18 cellular contexts compared by ENCODE assay signal in the genomic region with DNA sequence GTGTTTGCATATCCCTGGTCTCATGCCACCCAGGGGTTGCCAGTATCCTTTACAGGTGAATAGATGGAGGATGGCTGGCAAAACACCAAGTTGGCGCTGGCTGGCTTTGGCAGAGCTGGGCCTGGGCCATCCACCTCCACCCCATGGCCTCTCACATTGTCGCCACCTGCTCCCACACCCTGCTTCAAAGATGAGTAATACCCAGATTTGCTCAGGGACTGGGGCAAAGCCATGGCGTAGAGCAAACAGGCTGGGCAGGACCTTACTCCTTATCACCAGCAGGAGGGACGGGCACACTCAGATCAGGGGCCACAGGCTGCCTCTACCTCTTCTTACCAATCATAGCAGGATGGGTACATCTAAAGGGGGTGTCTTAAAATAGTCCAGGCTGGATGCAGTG. TPM values are rescaled to one million over a fixed set of nuclear protein-coding genes. Genes with fewer than 3 reads are reported as not detected.
DNase-seq lines count a peak whose midpoint lies in the region; ATAC-seq and TF ChIP-seq lines count a peak whose summit lies in the region.
"Had no signal": no experiment of that assay in that cellular context is flagged by ENCODE, and none has a peak within 500 bp of the region (broad histone marks: within the 10 kb centered on the region; RNA-seq: fewer than 3 reads in every experiment).

No MANE protein-coding gene starts in this region.

- H3K4me1 Mint-ChIP-seq in activated T-helper 2 cell treated with anti-CD3 and anti-CD28 coated beads, Interferon-gamma antibody, Interleukin-2, Interleukin-4, amounts not matched to agents 10 μg/mL and 5 μg/mL and 100 μg/mL, durations not matched to agents 14 hours and 24 hours and 36 hours (ENCODE audit: low read depth): peaks cover 4% of the 10 kb centered on the region
- peaks cover 11% of the 10 kb centered on the region for H3K4me1 Mint-ChIP-seq in activated T-cell treated with anti-CD3 and anti-CD28 coated beads, Interleukin-2, amount 50 U/mL, for 4 hours (ENCODE audit: low read depth)

- TF ChIP-seq CTCF in brain microvascular endothelial cell (IDR thresholded peaks at IDR 0.05; ENCODE audit: low read depth, low read length, missing control alignments): peak; percentile 3

- no peaks in the 10 kb centered on the region for H3K9me3 Mint-ChIP-seq in activated T-helper 2 cell treated with anti-CD3 and anti-CD28 coated beads, Interferon-gamma antibody, Interleukin-2, Interleukin-4, amounts not matched to agents 10 μg/mL and 5 μg/mL and 100 μg/mL, durations not matched to agents 14 hours and 24 hours and 36 hours
- H3K9me3 Mint-ChIP-seq in activated T-cell treated with anti-CD3 and anti-CD28 coated beads, Interleukin-2, amount 50 U/mL, for 4 hours: no peaks in the 10 kb centered on the region
- H3K9me3 Mint-ChIP-seq: stimulated activated naive CD8-positive, alpha-beta T cell treated with anti-CD3 and anti-CD28 coated beads, Interleukin-15, Interleukin-2, amounts not matched to agents 100 ng/mL and 50 ng/mL, for 24 hours had no signal

- no peak overlapping the region for H3K27ac ChIP-seq in brain microvascular endothelial cell
- H3K27ac ChIP-seq: BLaER1 treated with 17β-estradiol and CSF1 and Interleukin-3, amounts not matched to agents 10 nM and 100 nM; gastroesophageal sphincter had no signal

- intact Hi-C loops in activated T-helper 2 cell treated with anti-CD3 and anti-CD28 coated beads, Interferon-gamma antibody, Interleukin-2, Interleukin-4, amounts not matched to agents 10 μg/mL and 5 μg/mL and 100 μg/mL, durations not matched to agents 14 hours and 24 hours and 36 hours (cut with micrococcal nuclease): no loop called here

- no peak overlapping the region for H3K4me3 Mint-ChIP-seq in activated T-helper 2 cell treated with anti-CD3 and anti-CD28 coated beads, Interferon-gamma antibody, Interleukin-2, Interleukin-4, amounts not matched to agents 10 μg/mL and 5 μg/mL and 100 μg/mL, durations not matched to agents 14 hours and 24 hours and 36 hours (ENCODE audit: low read depth)
- no peak overlapping the region for H3K4me3 Mint-ChIP-seq in activated T-cell treated with anti-CD3 and anti-CD28 coated beads, Interleukin-2, amount 50 U/mL, for 4 hours
- H3K4me3 Mint-ChIP-seq: stimulated activated naive CD8-positive, alpha-beta T cell treated with anti-CD3 and anti-CD28 coated beads, Interleukin-15, Interleukin-2, amounts not matched to agents 100 ng/mL and 50 ng/mL, for 24 hours had no signal

- no peaks in the 10 kb centered on the region for H3K27me3 Mint-ChIP-seq in activated T-helper 2 cell treated with anti-CD3 and anti-CD28 coated beads, Interferon-gamma antibody, Interleukin-2, Interleukin-4, amounts not matched to agents 10 μg/mL and 5 μg/mL and 100 μg/mL, durations not matched to agents 14 hours and 24 hours and 36 hours (ENCODE audit: low read depth)
- H3K27me3 Mint-ChIP-seq in activated T-cell treated with anti-CD3 and anti-CD28 coated beads, Interleukin-2, amount 50 U/mL, for 4 hours (ENCODE audit: low read depth): no peaks in the 10 kb centered on the region
- H3K27me3 Mint-ChIP-seq: stimulated activated naive CD8-positive, alpha-beta T cell treated with anti-CD3 and anti-CD28 coated beads, Interleukin-15, Interleukin-2, amounts not matched to agents 100 ng/mL and 50 ng/mL, for 24 hours had no signal

- H3K36me3 Mint-ChIP-seq in activated T-helper 2 cell treated with anti-CD3 and anti-CD28 coated beads, Interferon-gamma antibody, Interleukin-2, Interleukin-4, amounts not matched to agents 10 μg/mL and 5 μg/mL and 100 μg/mL, durations not matched to agents 14 hours and 24 hours and 36 hours (ENCODE audit: low read depth): peaks cover 47% of the 10 kb centered on the region
- peaks cover 32% of the 10 kb centered on the region for H3K36me3 Mint-ChIP-seq in activated T-cell treated with anti-CD3 and anti-CD28 coated beads, Interleukin-2, amount 50 U/mL, for 4 hours (ENCODE audit: insufficient read depth)

- in situ Hi-C loops in brain microvascular endothelial cell (cut with HindIII; ENCODE audit: low pct_ligation_motif_present, low sequenced_read_pairs): no loop called here

- ATAC-seq in activated T-cell treated with anti-CD3 and anti-CD28 coated beads, Interleukin-2, amount 50 U/mL, for 4 hours: no peak
- ATAC-seq in HG03095 (IDR thresholded peaks at IDR 0.05; ENCODE audit: unreplicated experiment): no peak
- no peak for ATAC-seq in GM19328 (IDR thresholded peaks at IDR 0.05; ENCODE audit: unreplicated experiment)
- ATAC-seq: gastroesophageal sphincter, sciatic nerve had no signal

- H3K27me3 ChIP-seq in brain microvascular endothelial cell (replicated peaks): no peaks in the 10 kb centered on the region
- H3K27me3 ChIP-seq: BLaER1 treated with 17β-estradiol and CSF1 and Interleukin-3, amounts not matched to agents 10 nM and 100 nM; gastroesophageal sphincter had no signal

- H3K36me3 ChIP-seq in brain microvascular endothelial cell (replicated peaks): peaks cover 24% of the 10 kb centered on the region

- no peak overlapping the region for H3K4me3 ChIP-seq in brain microvascular endothelial cell (ENCODE audit: low read depth, low read length)
- H3K4me3 ChIP-seq: BLaER1 treated with 17β-estradiol and CSF1 and Interleukin-3, amounts not matched to agents 10 nM and 100 nM; gastroesophageal sphincter had no signal

- DNase-seq in Daoy (ENCODE audit: low read depth) (peak; percentile 14), NCI-H1092 (lab: John Stamatoyannopoulos, UW) (peak; percentile 1), brain microvascular endothelial cell (no peak), myocyte (ENCODE audit: low read depth) (peak; percentile 15)
- no peak for DNase-seq in activated T-helper 2 cell treated with anti-CD3 and anti-CD28 coated beads, Interferon-gamma antibody, Interleukin-2, Interleukin-4, amounts not matched to agents 10 μg/mL and 5 μg/mL and 100 μg/mL, durations not matched to agents 14 hours and 24 hours and 36 hours (ENCODE audit: low spot score)
- no peak for DNase-seq in activated T-cell treated with anti-CD3 and anti-CD28 coated beads, Interleukin-2, amount 50 U/mL, for 4 hours
- DNase-seq: activated CD4-positive, CD25-positive, alpha-beta regulatory T cell treated with anti-CD3 and anti-CD28 coated beads, Interleukin-2, amount 50 U/mL, for 72 hours; effector memory CD4-positive, alpha-beta T cell; GDM1; islet precursor cell; T-helper 1 cell had no signal

- no peak overlapping the region for H3K27ac Mint-ChIP-seq in activated T-helper 2 cell treated with anti-CD3 and anti-CD28 coated beads, Interferon-gamma antibody, Interleukin-2, Interleukin-4, amounts not matched to agents 10 μg/mL and 5 μg/mL and 100 μg/mL, durations not matched to agents 14 hours and 24 hours and 36 hours
- H3K27ac Mint-ChIP-seq: stimulated activated naive CD8-positive, alpha-beta T cell treated with anti-CD3 and anti-CD28 coated beads, Interleukin-15, Interleukin-2, amounts not matched to agents 100 ng/mL and 50 ng/mL, for 24 hours had no signal

RNA-seq across cellular contexts. Expression of a gene that starts 24.3 kb away (rescaled TPM):
- total RNA-seq in Daoy (2014; rRNA removed; shearing (Covaris generic)): not detected in 2 replicates
- not detected in 2 replicates for total RNA-seq in myocyte
- not detected for polyA plus RNA-seq in myocyte (2012)
- total RNA-seq in activated T-helper 2 cell treated with anti-CD3 and anti-CD28 coated beads, Interferon-gamma antibody, Interleukin-2, Interleukin-4, amounts not matched to agents 10 μg/mL and 5 μg/mL and 100 μg/mL, durations not matched to agents 14 hours and 24 hours and 36 hours: not detected in 2 replicates
- not detected for total RNA-seq in activated T-cell treated with anti-CD3 and anti-CD28 coated beads, Interleukin-2, amount 50 U/mL, for 4 hours
- total RNA-seq: astrocyte, gastroesophageal sphincter, sciatic nerve had no signal

RNA-seq across cellular contexts. Expression of a gene that starts 33.4 kb away (rescaled TPM):
- total RNA-seq in Daoy (2014; rRNA removed; shearing (Covaris generic)): 0.24 TPM in 1 of 2 replicates, not detected in the other
- 0.47 and 0.78 TPM in 2 replicates for total RNA-seq in myocyte
- polyA plus RNA-seq in myocyte (2012): 2.5 TPM
- total RNA-seq in activated T-helper 2 cell treated with anti-CD3 and anti-CD28 coated beads, Interferon-gamma antibody, Interleukin-2, Interleukin-4, amounts not matched to agents 10 μg/mL and 5 μg/mL and 100 μg/mL, durations not matched to agents 14 hours and 24 hours and 36 hours: 1.2 and 1.6 TPM in 2 replicates
- 1 to 10 TPM; 1.5 to 4.9 (median 4.4) TPM for total RNA-seq in activated T-cell treated with anti-CD3 and anti-CD28 coated beads, Interleukin-2, amount 50 U/mL, for 4 hours

RNA-seq across cellular contexts. Expression of a gene that starts 37.0 kb away (rescaled TPM):
- 72.1 and 81.8 TPM in 2 replicates for total RNA-seq in Daoy (2014; rRNA removed; shearing (Covaris generic))
- total RNA-seq in myocyte: 47.6 and 72.3 TPM in 2 replicates
- polyA plus RNA-seq in myocyte (2012): 49.8 TPM
- total RNA-seq in activated T-helper 2 cell treated with anti-CD3 and anti-CD28 coated beads, Interferon-gamma antibody, Interleukin-2, Interleukin-4, amounts not matched to agents 10 μg/mL and 5 μg/mL and 100 μg/mL, durations not matched to agents 14 hours and 24 hours and 36 hours: 54.8 and 55.7 TPM in 2 replicates
- total RNA-seq in activated T-cell treated with anti-CD3 and anti-CD28 coated beads, Interleukin-2, amount 50 U/mL, for 4 hours: 10 to 100 TPM; 62.2 to 64.4 (median 63.6) TPM

RNA-seq across cellular contexts. Expression of a gene that starts 39.7 kb away (rescaled TPM):
- total RNA-seq in Daoy (2014; rRNA removed; shearing (Covaris generic)): 50.6 and 51.1 TPM in 2 replicates
- total RNA-seq in myocyte: 30.0 and 33.3 TPM in 2 replicates
- 25.0 TPM for polyA plus RNA-seq in myocyte (2012)
- total RNA-seq in activated T-helper 2 cell treated with anti-CD3 and anti-CD28 coated beads, Interferon-gamma antibody, Interleukin-2, Interleukin-4, amounts not matched to agents 10 μg/mL and 5 μg/mL and 100 μg/mL, durations not matched to agents 14 hours and 24 hours and 36 hours: 52.8 and 56.6 TPM in 2 replicates
- 10 to 100 TPM; 45.0 to 52.8 (median 47.3) TPM for total RNA-seq in activated T-cell treated with anti-CD3 and anti-CD28 coated beads, Interleukin-2, amount 50 U/mL, for 4 hours

Comparison
In these comparisons a context has a peak if more than half of its experiments do, and no peak if none do; other contexts are left out.
1. DNase-seq: peak in Daoy (single experiment), NCI-H1092 (single experiment) and myocyte (single experiment); none in brain microvascular endothelial cell (single experiment), activated T-helper 2 cell treated with anti-CD3 and anti-CD28 coated beads, Interferon-gamma antibody, Interleukin-2, Interleukin-4, amounts not matched to agents 10 μg/mL and 5 μg/mL and 100 μg/mL, durations not matched to agents 14 hours and 24 hours and 36 hours (single experiment) and activated T-cell treated with anti-CD3 and anti-CD28 coated beads, Interleukin-2, amount 50 U/mL, for 4 hours (single experiment).